ENCODE assay signal across 8 cellular contexts in genomic region chr12:42482086-42482819, GRCh38.
DNase-seq lines count a peak whose midpoint lies in the region; ATAC-seq and TF ChIP-seq lines count a peak whose summit lies in the region.

No MANE protein-coding gene starts in this region.

- H3K4me3 ChIP-seq in left ventricle myocardium inferior: peak overlapping the region; percentile 90
- peak overlapping the region; percentile 63 to 80 (median 74) for H3K4me3 ChIP-seq in sigmoid colon

- H3K27ac Mint-ChIP-seq in T-helper 1 cell treated with Interleukin-12 subunit alpha and Interleukin-12 subunit beta and Interleukin-4 antibody, amounts not matched to agents 30 μg/mL and 1 μg/mL, for 36 hours: no peak overlapping the region
- no peak overlapping the region for H3K27ac Mint-ChIP-seq in WTC11

- no peaks in the 10 kb centered on the region for H3K9me3 ChIP-seq in left ventricle myocardium inferior (replicated peaks)
- H3K9me3 ChIP-seq in sigmoid colon: no peaks in the 10 kb centered on the region

- H3K27me3 Mint-ChIP-seq in T-helper 1 cell treated with Interleukin-12 subunit alpha and Interleukin-12 subunit beta and Interleukin-4 antibody, amounts not matched to agents 30 μg/mL and 1 μg/mL, for 36 hours (ENCODE audit: low read depth): peaks cover 86% of the 10 kb centered on the region
- peaks cover 47% of the 10 kb centered on the region for H3K27me3 Mint-ChIP-seq in WTC11 (ENCODE audit: low read depth)

- H3K27me3 ChIP-seq in left ventricle myocardium inferior (ENCODE audit: low read depth) (no peaks in the 10 kb centered on the region), sigmoid colon (no peaks in the 10 kb centered on the region)

- DNase-seq in T-helper 1 cell (no peak), WTC11 (ENCODE audit: low spot score) (no peak), left ventricle myocardium inferior (peak; percentile 75), sigmoid colon (peak; percentile 66), G401 (ENCODE audit: low spot score) (no peak), SW480 (ENCODE audit: low spot score) (no peak)

- POLR2A ChIA-PET in WTC11 (lab: Charles Lee): no interaction called here

- CTCF ChIA-PET in WTC11 (lab: Charles Lee): interaction anchor here (0.5 to 5.2 kb wide), 31 partner anchors 9 to 856 kb away, joined by 3 to 75 read pairs (median 5); partner anchors contain the start of genes PPHLN1 and ZCRB1

- no peak for TF ChIP-seq EP300 in sigmoid colon (IDR thresholded peaks at IDR 0.05)

- ATAC-seq in WTC11 (no peak), HG03354 (IDR thresholded peaks at IDR 0.05; ENCODE audit: poor library complexity, severe bottlenecking, unreplicated experiment) (no peak)

- H3K36me3 ChIP-seq in left ventricle myocardium inferior (no peaks in the 10 kb centered on the region), sigmoid colon (no peaks in the 10 kb centered on the region)

- H3K4me3 Mint-ChIP-seq in T-helper 1 cell treated with Interleukin-12 subunit alpha and Interleukin-12 subunit beta and Interleukin-4 antibody, amounts not matched to agents 30 μg/mL and 1 μg/mL, for 36 hours: peak overlapping the region; percentile 37
- H3K4me3 Mint-ChIP-seq in WTC11: peak overlapping the region; percentile 80

- peaks cover 5% of the 10 kb centered on the region for H3K4me1 Mint-ChIP-seq in T-helper 1 cell treated with Interleukin-12 subunit alpha and Interleukin-12 subunit beta and Interleukin-4 antibody, amounts not matched to agents 30 μg/mL and 1 μg/mL, for 36 hours (ENCODE audit: low read depth)
- H3K4me1 Mint-ChIP-seq in WTC11: peaks cover 72% of the 10 kb centered on the region

- 35 to 40% methylated on average over 20 of the region's 20 CpGs for WGBS in sigmoid colon, 2 donors

- peak overlapping the region; percentile 97 for H3K27ac ChIP-seq in left ventricle myocardium inferior (replicated peaks)
- H3K27ac ChIP-seq in sigmoid colon: peak overlapping the region; percentile 84 to 90 (median 88)

- TF ChIP-seq POLR2A in sigmoid colon (IDR thresholded peaks at IDR 0.05): no peak

- TF ChIP-seq CTCF in WTC11 (IDR thresholded peaks at IDR 0.05) (no peak), left ventricle myocardium inferior (IDR thresholded peaks at IDR 0.05; ENCODE audit: borderline replicate concordance) (no peak), sigmoid colon (IDR thresholded peaks at IDR 0.05) (no peak)

- H3K4me1 ChIP-seq in left ventricle myocardium inferior (peaks cover 85% of the 10 kb centered on the region), sigmoid colon (peaks cover 0 to 33% (median 11%) of the 10 kb centered on the region in 4 donors)

- intact Hi-C loops in left ventricle myocardium inferior (cut with micrococcal nuclease) (loop anchor here (2.0 kb wide), 1 partner anchor 87 kb away; no protein-coding TSS in a partner anchor), sigmoid colon (cut with DNase I) (loop anchor here (1.0 to 10.0 kb wide), 4 partner anchors 87 to 801 kb away; partner anchors contain the start of genes PRICKLE1 and YAF2)

- no peaks in the 10 kb centered on the region for H3K9me3 Mint-ChIP-seq in T-helper 1 cell treated with Interleukin-12 subunit alpha and Interleukin-12 subunit beta and Interleukin-4 antibody, amounts not matched to agents 30 μg/mL and 1 μg/mL, for 36 hours
- H3K9me3 Mint-ChIP-seq in WTC11: no peaks in the 10 kb centered on the region

- no peaks in the 10 kb centered on the region for H3K36me3 Mint-ChIP-seq in T-helper 1 cell treated with Interleukin-12 subunit alpha and Interleukin-12 subunit beta and Interleukin-4 antibody, amounts not matched to agents 30 μg/mL and 1 μg/mL, for 36 hours (ENCODE audit: low read depth)
- H3K36me3 Mint-ChIP-seq in WTC11: no peaks in the 10 kb centered on the region

- in situ Hi-C loops in G401 (cut with HindIII; ENCODE audit: low sequenced_read_pairs): no loop called here

TF ChIP-seq in WTC11, 78 proteins besides CTCF, POLR2A, EP300 and RAD21 (continues in another document):
- TF ChIP-seq ZNF219 (CRISPR knock-in tag; IDR thresholded peaks at IDR 0.05; ENCODE audit: borderline replicate concordance) (no peak), ATF3 (CRISPR knock-in tag; conservative IDR thresholded peaks at IDR 0.05) (no peak), NFE2L1 (CRISPR knock-in tag; IDR thresholded peaks at IDR 0.05) (no peak), MAX (CRISPR knock-in tag; IDR thresholded peaks at IDR 0.05) (no peak), ZNF121 (CRISPR knock-in tag; IDR thresholded peaks at IDR 0.05) (no peak), JUN (CRISPR knock-in tag; IDR thresholded peaks at IDR 0.05) (no peak), JAZF1 (CRISPR knock-in tag; IDR thresholded peaks at IDR 0.05) (no peak), ZNF425 (CRISPR knock-in tag; conservative IDR thresholded peaks at IDR 0.05) (no peak), FOXK1 (CRISPR knock-in tag; IDR thresholded peaks at IDR 0.05) (no peak), SMAD3 (CRISPR knock-in tag; IDR thresholded peaks at IDR 0.05; ENCODE audit: borderline replicate concordance) (no peak), ZNF232 (CRISPR knock-in tag; IDR thresholded peaks at IDR 0.05) (no peak), NFYB (CRISPR knock-in tag; conservative IDR thresholded peaks at IDR 0.05; ENCODE audit: low read depth) (no peak), ATF6 (CRISPR knock-in tag; IDR thresholded peaks at IDR 0.05) (no peak), ZNF317 (CRISPR knock-in tag; IDR thresholded peaks at IDR 0.05; ENCODE audit: borderline replicate concordance, low read depth) (no peak), ZNF138 (CRISPR knock-in tag; conservative IDR thresholded peaks at IDR 0.05) (no peak), MLX (CRISPR knock-in tag; IDR thresholded peaks at IDR 0.05) (no peak), ZNF396 (CRISPR knock-in tag; IDR thresholded peaks at IDR 0.05; ENCODE audit: borderline replicate concordance) (no peak), HMGXB4 (CRISPR knock-in tag; IDR thresholded peaks at IDR 0.05) (no peak)

Comparison
In these comparisons a context has a peak if more than half of its experiments do, and no peak if none do; other contexts are left out.
1. DNase-seq: peak in left ventricle myocardium inferior (single experiment) and sigmoid colon (single experiment); none in T-helper 1 cell (0 of 5), WTC11 (single experiment), G401 (single experiment) and SW480 (single experiment).